Comparison of ENCODE assay signal across 1 cellular context in the genomic region with DNA sequence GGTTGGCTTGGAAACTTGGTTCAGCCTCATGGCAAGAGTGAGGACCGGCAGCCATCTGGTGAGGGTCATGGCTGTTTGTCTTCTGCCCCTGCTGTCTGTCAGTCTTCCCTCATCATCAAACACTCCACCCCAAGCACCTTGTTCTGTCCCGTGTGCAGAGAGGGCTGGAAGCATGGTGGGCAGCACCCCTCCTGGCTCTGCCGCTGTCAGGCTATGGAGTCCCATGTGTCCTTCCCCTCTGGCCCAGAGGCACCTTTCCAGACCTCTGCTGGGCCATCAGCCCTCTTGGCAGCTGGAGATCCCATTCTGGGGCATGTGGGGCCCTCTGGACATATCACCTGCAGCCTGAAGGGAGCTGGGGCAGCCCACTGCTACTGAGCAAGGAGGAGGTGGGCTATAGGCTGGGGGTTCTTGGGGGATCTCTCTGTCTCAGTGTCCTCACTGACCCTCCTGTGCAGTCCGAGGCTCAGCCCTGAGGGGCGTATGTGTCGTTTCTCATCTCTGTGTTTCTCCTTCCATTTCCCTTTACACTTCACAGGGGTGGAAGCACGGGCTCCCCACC.
TF ChIP-seq lines count a peak whose summit lies in the region.

No MANE protein-coding gene starts in this region.

TF ChIP-seq in HepG2, 621 proteins besides CTCF, POLR2A, EP300 and RAD21:
- TF ChIP-seq DPF2 (CRISPR knock-in tag; IDR thresholded peaks at IDR 0.05; ENCODE audit: borderline replicate concordance, low read depth), result no peak
- 0 out of 2 replicates have a peak, but pooled peaks have one; percentile 42 for TF ChIP-seq ZNF879 (CRISPR knock-in tag; IDR thresholded peaks at IDR 0.05)
- no peak for TF ChIP-seq MIXL1 (CRISPR knock-in tag; IDR thresholded peaks at IDR 0.05)
TF ChIP-seq in HepG2: peak in this region for 1.
